Comparison of ENCODE assay signal across 17 cellular contexts in the genomic region with DNA sequence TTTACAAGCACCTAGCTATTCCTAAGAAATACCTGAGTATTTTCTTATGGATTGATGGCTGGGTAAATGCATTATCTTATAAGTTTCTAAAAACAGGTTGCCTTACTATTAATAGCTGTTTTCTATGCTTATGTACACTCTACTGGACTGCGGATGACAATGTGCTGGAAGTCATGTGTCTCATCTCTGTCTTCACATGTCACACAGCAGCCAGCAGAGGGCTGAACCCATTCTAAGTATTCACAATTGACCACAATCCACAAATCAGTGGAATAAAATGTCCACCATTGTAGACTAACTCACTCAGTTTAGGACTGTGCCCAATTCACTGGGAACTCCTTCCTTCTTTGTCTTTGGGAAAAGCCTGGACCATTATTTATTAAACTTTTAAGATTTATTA.
"Had no signal": no experiment of that assay in that cellular context is flagged by ENCODE, and none has a peak within 500 bp of the region (broad histone marks: within the 10 kb centered on the region; RNA-seq: fewer than 3 reads in every experiment).

No MANE protein-coding gene starts in this region.

- H3K36me3 ChIP-seq: adrenal gland, cardiac muscle cell, right atrium auricular region, suprapubic skin had no signal

- H3K27me3 ChIP-seq: adrenal gland, cardiac muscle cell, right atrium auricular region had no signal

- H3K4me3 ChIP-seq: adrenal gland, cardiac muscle cell, dorsolateral prefrontal cortex, right atrium auricular region, suprapubic skin had no signal

- DNase-seq: activated CD4-positive, alpha-beta T cell treated with anti-CD3 and anti-CD28 coated beads, Interleukin-2, amount 50 U/mL, for 48 hours; activated CD4-positive, CD25-positive, alpha-beta regulatory T cell treated with anti-CD3 and anti-CD28 coated beads, Interleukin-2, amount 50 U/mL, for 72 hours; activated effector memory CD4-positive, alpha-beta T cell treated with Interleukin-2 at 50 U/mL for 16 hours; activated T-cell treated with anti-CD3 and anti-CD28 coated beads, Interleukin-2, amount 50 U/mL, for 24 hours; adrenal gland; dorsolateral prefrontal cortex; hippocampal formation; mesenchymal stem cell; natural killer cell; occipital lobe; small intestine; T-cell; T-helper 9 cell; trophoblast cell had no signal

- H3K4me1 ChIP-seq: adrenal gland, right atrium auricular region had no signal

- H3K9me3 ChIP-seq: adrenal gland, right atrium auricular region, suprapubic skin had no signal

- FAIRE-seq: small intestine had no signal

- ATAC-seq: natural killer cell, T-cell had no signal

- H3K27ac ChIP-seq: adrenal gland, cardiac muscle cell, dorsolateral prefrontal cortex, right atrium auricular region, suprapubic skin had no signal
